16 cellular contexts compared by ENCODE assay signal in genomic region chr3:123305192-123305591, GRCh38.
"Had no signal": no experiment of that assay in that cellular context is flagged by ENCODE, and none has a peak within 500 bp of the region (broad histone marks: within the 10 kb centered on the region; RNA-seq: fewer than 3 reads in every experiment).

No MANE protein-coding gene starts in this region.

- H3K27ac ChIP-seq: esophagus squamous epithelium, ovary, right lobe of liver, skin epidermis, stomach had no signal

- FAIRE-seq: colon had no signal

- H3K36me3 ChIP-seq: ovary, right lobe of liver had no signal

- ATAC-seq: gastroesophageal sphincter; left colon; mucosa of descending colon; naive thymus-derived CD8-positive, alpha-beta T cell; right lobe of liver had no signal

- H3K4me3 ChIP-seq: esophagus squamous epithelium, gastroesophageal sphincter, mucosa of descending colon, ovary, right lobe of liver, skin epidermis, stomach had no signal

- DNase-seq: cerebellar nuclear complex; dermis blood vessel endothelial cell; esophagus squamous epithelium; left colon; mammary epithelial cell; ovary; stimulated activated CD4-positive, alpha-beta T cell treated with anti-CD3 and anti-CD28 coated beads, Interleukin-12 subunit alpha, Interleukin-12 subunit beta, amount 100 ng/mL, for 4 hours; stimulated activated naive CD4-positive, alpha-beta T cell; stomach; trophoblast cell had no signal

- H3K4me1 ChIP-seq: esophagus squamous epithelium, gastroesophageal sphincter, right lobe of liver, stomach had no signal

- H3K9me3 ChIP-seq: esophagus squamous epithelium, gastroesophageal sphincter, mucosa of descending colon, ovary, right lobe of liver, stomach had no signal

- H3K27me3 ChIP-seq: esophagus squamous epithelium, gastroesophageal sphincter, ovary, right lobe of liver, stomach had no signal
